In genomic region chrX:153974003-153974725, GRCh38 we compare ENCODE assay signal across 9 cellular contexts. TPM values are rescaled to one million over a fixed set of nuclear protein-coding genes. Genes with fewer than 3 reads are reported as not detected.
DNase-seq lines count a peak whose midpoint lies in the region; ATAC-seq and TF ChIP-seq lines count a peak whose summit lies in the region.
"Had no signal": no experiment of that assay in that cellular context is flagged by ENCODE, and none has a peak within 500 bp of the region (broad histone marks: within the 10 kb centered on the region; RNA-seq: fewer than 3 reads in every experiment).

No MANE protein-coding gene starts in this region.

- no peak for ATAC-seq in activated T-cell treated with anti-CD3 and anti-CD28 coated beads, Interleukin-2, amount 50 U/mL, for 72 hours (replicated peaks in 1 of 2)
- no peak for ATAC-seq in lung (ENCODE audit: insufficient read depth, low FRiP score)

- peaks cover 4% of the 10 kb centered on the region in 2 donors for H3K36me3 Mint-ChIP-seq in activated T-cell treated with anti-CD3 and anti-CD28 coated beads, Interleukin-2, amount 50 U/mL, for 72 hours (ENCODE audit: insufficient read depth in 2 of 2)
- no peaks in the 10 kb centered on the region for H3K36me3 Mint-ChIP-seq in activated naive CD8-positive, alpha-beta T cell

- WGBS in lung, 2 donors: 52 to 70% methylated on average over 12 to 14 of the region's 14 CpGs
- 73 to 100% methylated on average over 3 to 14 of the region's 14 CpGs for WGBS in transverse colon (ENCODE audit: low coverage in 1 of 2), 2 donors

- TF ChIP-seq CTCF in lung (IDR thresholded peaks at IDR 0.05; ENCODE audit: control extremely low read depth, extremely low read depth) (no peak), transverse colon (IDR thresholded peaks at IDR 0.05) (no peak)

- H3K4me3 ChIP-seq in lung (no peak overlapping the region), transverse colon (peak overlapping the region in 1 of 4 donors; percentile 91)

- H3K4me1 ChIP-seq in lung (ENCODE audit: control insufficient read depth in 2 of 2, insufficient read depth in 2 of 2, low read length in 2 of 2) (peaks cover 0 to 19% of the 10 kb centered on the region in 2 donors), transverse colon (peaks cover 0 to 27% (median 22%) of the 10 kb centered on the region in 4 donors)

- no peak for DNase-seq in activated T-cell treated with anti-CD3 and anti-CD28 coated beads, Interleukin-2, amount 50 U/mL, for 72 hours
- no peak for DNase-seq in activated T-cell treated with anti-CD3 and anti-CD28 coated beads, Interleukin-2, amount 50 U/mL, for 48 hours
- no peak for DNase-seq in lung (ENCODE audit: low spot score)
- DNase-seq in transverse colon: no peak
- DNase-seq in stimulated activated naive CD4-positive, alpha-beta T cell (lab: John Stamatoyannopoulos, UW): no peak
- DNase-seq in EL: no peak
- no peak for DNase-seq in C1 segment of cervical spinal cord (lab: John Stamatoyannopoulos, UW)
- DNase-seq: amygdala had no signal

- peak overlapping the region; percentile 87 to 92 for H3K4me3 Mint-ChIP-seq in activated T-cell treated with anti-CD3 and anti-CD28 coated beads, Interleukin-2, amount 50 U/mL, for 72 hours
- peak overlapping the region; percentile 94 for H3K4me3 Mint-ChIP-seq in activated naive CD8-positive, alpha-beta T cell

- H3K27me3 Mint-ChIP-seq in activated T-cell treated with anti-CD3 and anti-CD28 coated beads, Interleukin-2, amount 50 U/mL, for 72 hours (ENCODE audit: low read depth): peaks cover 7% of the 10 kb centered on the region
- no peaks in the 10 kb centered on the region for H3K27me3 Mint-ChIP-seq in activated naive CD8-positive, alpha-beta T cell

- H3K36me3 ChIP-seq in lung (ENCODE audit: control insufficient read depth in 2 of 2, insufficient read depth in 2 of 2, low read length in 2 of 2) (no peaks in the 10 kb centered on the region), transverse colon (no peaks in the 10 kb centered on the region)

- H3K9me3 Mint-ChIP-seq in activated T-cell treated with anti-CD3 and anti-CD28 coated beads, Interleukin-2, amount 50 U/mL, for 72 hours: no peaks in the 10 kb centered on the region
- H3K9me3 Mint-ChIP-seq in activated naive CD8-positive, alpha-beta T cell (ENCODE audit: low read depth): no peaks in the 10 kb centered on the region

- no peak for TF ChIP-seq POLR2A in transverse colon (IDR thresholded peaks at IDR 0.05)

- in situ Hi-C loops in transverse colon (cut with MboI; ENCODE audit: low pct_ligation_motif_present in 1 of 4, low pct_unique_long_range_greater_than_20kb in 1 of 4, low sequenced_read_pairs in 3 of 4): loop anchor here in 2 of 4 donors (25.0 kb wide), 2 partner anchors 212 to 563 kb away; partner anchors contain the start of genes G6PD (in 1 of the 2), IKBKG (in 1 of the 2) and PLXNB3 (in 1 of the 2)

- peak overlapping the region; percentile 96 for H3K27ac Mint-ChIP-seq in activated T-cell treated with anti-CD3 and anti-CD28 coated beads, Interleukin-2, amount 50 U/mL, for 72 hours
- peak overlapping the region; percentile 98 for H3K27ac Mint-ChIP-seq in activated naive CD8-positive, alpha-beta T cell

- H3K4me1 Mint-ChIP-seq in activated T-cell treated with anti-CD3 and anti-CD28 coated beads, Interleukin-2, amount 50 U/mL, for 72 hours (ENCODE audit: low read depth): peaks cover 23% of the 10 kb centered on the region
- peaks cover 23% of the 10 kb centered on the region for H3K4me1 Mint-ChIP-seq in activated naive CD8-positive, alpha-beta T cell (ENCODE audit: low read depth)

- H3K9me3 ChIP-seq in lung (ENCODE audit: control insufficient read depth in 2 of 2, insufficient read depth in 1 of 2, low read length in 1 of 2) (peaks cover 0 to 4% of the 10 kb centered on the region in 2 donors), transverse colon (no peaks in the 10 kb centered on the region)

- TF ChIP-seq EP300 in transverse colon (IDR thresholded peaks at IDR 0.05; ENCODE audit: low read depth): no peak

- H3K27me3 ChIP-seq in lung (ENCODE audit: control insufficient read depth, insufficient read depth): no peaks in the 10 kb centered on the region
- H3K27me3 ChIP-seq in transverse colon: no peaks in the 10 kb centered on the region

- intact Hi-C loops in transverse colon (cut with DNase I; ENCODE audit: low total_unique reads): no loop called here

- H3K27ac ChIP-seq in lung (ENCODE audit: low read depth in 1 of 2, low read length in 1 of 2): peak overlapping the region; percentile 88 to 98
- peak overlapping the region; percentile 94 to 100 (median 98) for H3K27ac ChIP-seq in transverse colon

RNA-seq across cellular contexts. Expression of gene TMEM187, which starts 1.6 kb away (rescaled TPM):
- 1 to 10 TPM; 9.1 to 9.8 TPM for total RNA-seq in activated T-cell treated with anti-CD3 and anti-CD28 coated beads, Interleukin-2, amount 50 U/mL, for 72 hours
- total RNA-seq in lung: 10 to 100 TPM in 1 of 2 donors, 1 to 10 TPM in 1; 1.8 to 11.4 TPM
- polyA plus RNA-seq in lung: 1 to 10 TPM; 3.1 to 8.6 TPM
- 10 to 100 TPM in 1 of 4 donors, 1 to 10 TPM in 3; 1.6 to 11.2 (median 5.5) TPM for total RNA-seq in transverse colon

RNA-seq across cellular contexts. Expression of gene HCFC1, which starts 2.5 kb away (rescaled TPM):
- 10 to 100 TPM; 59.3 to 65.8 TPM for total RNA-seq in activated T-cell treated with anti-CD3 and anti-CD28 coated beads, Interleukin-2, amount 50 U/mL, for 72 hours
- total RNA-seq in lung: 10 to 100 TPM; 25.3 to 59.4 TPM
- 10 to 100 TPM; 10.7 to 22.9 TPM for polyA plus RNA-seq in lung
- total RNA-seq in transverse colon: 10 to 100 TPM; 34.0 to 68.5 (median 49.8) TPM

RNA-seq across cellular contexts. Expression of gene RENBP, which starts 29.7 kb away (rescaled TPM):
- total RNA-seq in activated T-cell treated with anti-CD3 and anti-CD28 coated beads, Interleukin-2, amount 50 U/mL, for 72 hours: 10 to 100 TPM; 11.6 to 13.9 TPM
- total RNA-seq in lung (10 to 100 TPM; 16.6 to 53.5 TPM), transverse colon (10 to 100 TPM in 1 of 4 donors, 1 to 10 TPM in 2, not detected in 1; 4.6 to 13.1 (median 7.2) TPM)
- polyA plus RNA-seq in lung: 10 to 100 TPM; 70.4 to 90.8 TPM

RNA-seq across cellular contexts. Expression of gene NAA10, which starts 39.3 kb away (rescaled TPM):
- total RNA-seq in activated T-cell treated with anti-CD3 and anti-CD28 coated beads, Interleukin-2, amount 50 U/mL, for 72 hours: 10 to 100 TPM; 76.7 to 94.1 TPM
- total RNA-seq in lung (10 to 100 TPM; 33.1 to 92.0 TPM), transverse colon (10 to 100 TPM; 29.9 to 57.2 (median 47.4) TPM)
- 100 to 1,000 TPM; 117 to 146 TPM for polyA plus RNA-seq in lung

RNA-seq across cellular contexts. Expression of gene IRAK1, which starts 45.5 kb away (rescaled TPM):
- total RNA-seq in activated T-cell treated with anti-CD3 and anti-CD28 coated beads, Interleukin-2, amount 50 U/mL, for 72 hours: 100 to 1,000 TPM; 131 to 150 TPM
- 100 to 1,000 TPM in 1 of 2 donors, 10 to 100 TPM in 1; 24.6 to 153 TPM for total RNA-seq in lung
- polyA plus RNA-seq in lung: 100 to 1,000 TPM in 1 of 2 donors, 10 to 100 TPM in 1; 64.5 to 131 TPM
- total RNA-seq in transverse colon: 100 to 1,000 TPM in 2 of 4 donors, 10 to 100 TPM in 2; 64.1 to 155 (median 107) TPM
